In the genomic region with DNA sequence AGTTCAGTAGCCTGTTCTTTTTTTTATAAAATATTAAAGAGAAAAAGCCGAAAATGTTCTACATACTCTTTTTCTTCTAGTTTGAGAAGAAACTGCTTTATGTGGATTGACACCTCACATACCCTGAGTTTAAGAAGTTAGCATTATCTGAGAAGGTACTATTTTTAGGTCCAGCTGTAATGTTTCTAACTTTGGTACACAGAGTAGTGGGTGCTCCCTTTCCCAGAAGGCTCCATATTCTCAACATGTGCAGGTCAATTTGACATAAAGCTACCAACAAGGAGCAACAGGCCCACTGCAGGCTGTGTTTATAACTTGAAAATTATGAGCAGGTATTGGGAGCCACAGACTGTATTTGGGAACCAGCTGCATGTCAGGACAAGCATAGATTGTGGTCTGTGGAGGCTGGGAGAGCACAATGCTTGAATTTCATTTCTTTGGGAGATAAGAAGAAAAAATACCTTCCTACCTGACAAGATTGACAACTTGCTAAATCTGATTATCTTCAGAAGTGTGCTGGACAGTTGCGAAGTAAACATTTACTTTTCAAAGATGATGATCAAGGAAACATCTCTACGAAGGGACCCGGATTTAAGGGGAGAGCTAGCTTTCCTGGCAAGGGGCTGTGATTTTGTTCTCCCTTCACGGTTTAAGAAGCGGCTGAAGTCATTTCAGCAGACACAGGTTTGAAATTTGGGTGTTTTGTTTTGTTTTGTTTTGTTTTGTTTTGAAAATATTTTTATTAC, we compare ENCODE assay signal across 20 cellular contexts. TPM values are rescaled to one million over a fixed set of nuclear protein-coding genes. Genes with fewer than 3 reads are reported as not detected.
DNase-seq lines count a peak whose midpoint lies in the region; FAIRE-seq and TF ChIP-seq lines count a peak whose summit lies in the region.
"Had no signal": no experiment of that assay in that cellular context is flagged by ENCODE, and none has a peak within 500 bp of the region (broad histone marks: within the 10 kb centered on the region; RNA-seq: fewer than 3 reads in every experiment).

No MANE protein-coding gene starts in this region.

- intact Hi-C loops in sigmoid colon (cut with DNase I) = no loop called here

- FAIRE-seq in H1 (lab: Jason Lieb, UNC) = peak; percentile 55
- FAIRE-seq: HepG2 had no signal

- 88% methylated on average over 6 of the region's 6 CpGs; no CpG with 5 or more reads in 1 of the 2 experiments for WGBS in H1 (ENCODE audit: extremely low coverage in 1 of 2, insufficient coverage in 1 of 2, insufficient read length in 1 of 2, insufficient replicate concordance in 2 of 2, low coverage in 1 of 2, low lambda C conversion rate in 2 of 2, missing lambda C conversion rate in 1 of 2), 2 experiments
- WGBS in sigmoid colon, 2 donors = 93 to 95% methylated on average over 6 of the region's 6 CpGs

- no peak overlapping the region for H2BK20ac ChIP-seq in H1 (ENCODE audit: low read length)

- no peaks in the 10 kb centered on the region for H3K23me2 ChIP-seq in H1 (ENCODE audit: low read depth, low read length)

- no peak overlapping the region for H4K91ac ChIP-seq in H1 (replicated peaks; ENCODE audit: insufficient read length, low read length)

- TF ChIP-seq EP300 in H1 (IDR thresholded peaks at IDR 0.05; ENCODE audit: borderline replicate concordance in 1 of 2, low read depth in 2 of 2, low read length in 2 of 2) (no peak), sigmoid colon (IDR thresholded peaks at IDR 0.05) (no peak)

- no peak for TF ChIP-seq RAD21 in H1 (IDR thresholded peaks at IDR 0.05 in 1 of 2, conservative IDR thresholded peaks at IDR 0.05 in 1 of 2; ENCODE audit: low read depth in 2 of 2, low read length in 2 of 2)

- no peaks in the 10 kb centered on the region for H3K79me1 ChIP-seq in H1 (ENCODE audit: low read depth, low read length)

- no peak overlapping the region for H2BK5ac ChIP-seq in H1 (ENCODE audit: low read depth, low read length)

- no peak overlapping the region for H3K14ac ChIP-seq in H1 (ENCODE audit: insufficient read length)

- H4K8ac ChIP-seq in H1 (ENCODE audit: extremely low read depth, insufficient read depth, low read length) = no peak overlapping the region

- no peak for TF ChIP-seq POLR2A in H1 (IDR thresholded peaks at IDR 0.05; ENCODE audit: control extremely low read depth in 1 of 2, low read depth in 2 of 2, low read length in 2 of 2)
- TF ChIP-seq POLR2A in sigmoid colon (IDR thresholded peaks at IDR 0.05) = no peak

- H3K27me3 ChIP-seq in H1 (replicated peaks in 1 of 4; ENCODE audit: control insufficient read depth in 3 of 4, extremely low read depth in 1 of 4, insufficient read depth in 3 of 4, low read length in 3 of 4) = no peaks in the 10 kb centered on the region
- H3K27me3 ChIP-seq in right atrium auricular region = no peaks in the 10 kb centered on the region
- H3K27me3 ChIP-seq in sigmoid colon = no peaks in the 10 kb centered on the region
- H3K27me3 ChIP-seq in Karpas-422 (ENCODE audit: low read length) = no peaks in the 10 kb centered on the region; the same call in 1 of the 2 replicates
- H3K27me3 ChIP-seq: left lung had no signal

- no peak overlapping the region for H2AFZ ChIP-seq in H1 (ENCODE audit: low read length)
- H2AFZ ChIP-seq in Karpas-422 (ENCODE audit: low read length) = no peak overlapping the region

- H2AK5ac ChIP-seq in H1 (ENCODE audit: low read depth, low read length) = no peak overlapping the region

- H3K79me2 ChIP-seq in H1 (ENCODE audit: control insufficient read depth in 1 of 2, insufficient read depth in 2 of 2, low read length in 2 of 2) = no peaks in the 10 kb centered on the region; a peak in 2 of 4 replicates
- H3K79me2 ChIP-seq in Karpas-422 (ENCODE audit: low read length) = no peaks in the 10 kb centered on the region

- DNase-seq in HPDE6-E6E7 (ENCODE audit: extremely low spot score) = peak; percentile 31
- no peak for DNase-seq in H1 (ENCODE audit: low read depth in 1 of 2, low spot score in 2 of 2)
- no peak for DNase-seq in right atrium auricular region (ENCODE audit: low spot score)
- no peak for DNase-seq in sigmoid colon
- DNase-seq in ureter (ENCODE audit: low spot score) = no peak
- DNase-seq in Karpas-422 = no peak
- DNase-seq in NCI-H1092 treated with DMSO at 0.1 percent for 48 hours (lab: John Stamatoyannopoulos, UW) = no peak
- DNase-seq: ACHN; activated CD4-positive, alpha-beta T cell treated with anti-CD3 and anti-CD28 coated beads, Interleukin-2, amount 10 ng/mL, durations not matched to agents 24 days and 14 days; activated naive CD4-positive, alpha-beta T cell treated with anti-CD3 and anti-CD28 coated beads, Interleukin-2, amount 10 ng/mL, durations not matched to agents 7 days and 5 days; amniotic stem cell; COR-L47; DMS79; left lung; NCI-H2081; NCI-H446; posterior cingulate gyrus had no signal

- H3K18ac ChIP-seq in H1 (ENCODE audit: extremely low read depth, low read length) = no peak overlapping the region

- no peak overlapping the region for H3K23ac ChIP-seq in H1 (ENCODE audit: insufficient read length)

- no peaks in the 10 kb centered on the region for H4K20me1 ChIP-seq in H1 (replicated peaks in 1 of 2; ENCODE audit: control insufficient read depth in 1 of 2, insufficient read depth in 2 of 2, low read length in 2 of 2)
- no peaks in the 10 kb centered on the region for H4K20me1 ChIP-seq in Karpas-422 (ENCODE audit: insufficient read depth, low read depth, low read length)

- no peak overlapping the region for H2BK12ac ChIP-seq in H1 (ENCODE audit: low read depth, low read length)

- no peak overlapping the region for H4K5ac ChIP-seq in H1 (ENCODE audit: insufficient read length, low read depth, low read length)

- H2BK15ac ChIP-seq in H1 (ENCODE audit: low read length) = no peak overlapping the region

- H3K27ac ChIP-seq in H1 (ENCODE audit: low read depth, low read length) (no peak overlapping the region), right atrium auricular region (peak overlapping the region; percentile 68 to 90), sigmoid colon (peak overlapping the region in 3 of 4 donors; percentile 25 to 64 (median 30)), Karpas-422 (ENCODE audit: low read length) (no peak overlapping the region)
- H3K27ac ChIP-seq: HL-60, left lung had no signal

- H3K4me1 ChIP-seq in H1 (replicated peaks in 1 of 4; ENCODE audit: control insufficient read depth in 3 of 4, insufficient read depth in 4 of 4, low read length in 3 of 4) (no peaks in the 10 kb centered on the region), right atrium auricular region (peaks cover 0 to 12% of the 10 kb centered on the region in 2 donors), sigmoid colon (peaks cover 0 to 79% (median 50%) of the 10 kb centered on the region in 4 donors), Karpas-422 (ENCODE audit: low read length) (no peaks in the 10 kb centered on the region)
- H3K4me1 ChIP-seq: HAP-1, left lung had no signal

- no peak for TF ChIP-seq CTCF in H1 (IDR thresholded peaks at IDR 0.05; ENCODE audit: control extremely low read depth in 1 of 3, insufficient read depth in 1 of 3, low read depth in 1 of 3, low read length in 3 of 3)
- TF ChIP-seq CTCF in right atrium auricular region (IDR thresholded peaks at IDR 0.05) = no peak
- no peak for TF ChIP-seq CTCF in sigmoid colon (IDR thresholded peaks at IDR 0.05)

- POLR2A ChIA-PET in H1 (lab: Charles Lee; ENCODE audit: partially characterized antibody) = no interaction called here

- CTCF ChIA-PET in H1 (lab: Charles Lee; ENCODE audit: partially characterized antibody) = interaction anchor here (2.1 kb wide), 1 partner anchor 20 kb away, joined by 8 read pairs; no protein-coding TSS in a partner anchor

- no peaks in the 10 kb centered on the region for H3K9me2 ChIP-seq in Karpas-422 (replicated peaks; ENCODE audit: insufficient read depth, low read length)

- H3K9me3 ChIP-seq in H1 (ENCODE audit: insufficient read depth in 2 of 2, low read depth in 1 of 2, low read length in 1 of 2) = no peaks in the 10 kb centered on the region
- no peaks in the 10 kb centered on the region for H3K9me3 ChIP-seq in right atrium auricular region
- H3K9me3 ChIP-seq in sigmoid colon = no peaks in the 10 kb centered on the region
- no peaks in the 10 kb centered on the region for H3K9me3 ChIP-seq in Karpas-422 (ENCODE audit: low read length)
- H3K9me3 ChIP-seq: HAP-1, left lung had no signal

- H3K4me2 ChIP-seq in H1 (ENCODE audit: insufficient read depth in 1 of 2, low read depth in 2 of 2, low read length in 2 of 2) (no peak overlapping the region), Karpas-422 (ENCODE audit: low read depth, low read length, poor library complexity, severe bottlenecking) (no peak overlapping the region)

- H3K56ac ChIP-seq in H1 (replicated peaks; ENCODE audit: insufficient read length, low read depth, low read length) = no peak overlapping the region

- H2BK120ac ChIP-seq in H1 (replicated peaks; ENCODE audit: low read depth, low read length) = no peak overlapping the region

- no peak overlapping the region for H3K4ac ChIP-seq in H1 (replicated peaks; ENCODE audit: insufficient read length, low read depth, low read length)

- H3K9ac ChIP-seq in H1 (replicated peaks in 1 of 4; ENCODE audit: extremely low read depth in 1 of 4, low read depth in 3 of 4, low read length in 3 of 4) = no peak overlapping the region
- H3K9ac ChIP-seq in Karpas-422 (ENCODE audit: low read length) = no peak overlapping the region

- H3K36me3 ChIP-seq in H1 (ENCODE audit: control insufficient read depth in 2 of 4, insufficient read depth in 4 of 4, low read length in 3 of 4) = no peaks in the 10 kb centered on the region; a peak in 1 of 8 replicates
- H3K36me3 ChIP-seq in right atrium auricular region = peaks cover under 1% of the 10 kb centered on the region
- H3K36me3 ChIP-seq in sigmoid colon = peaks cover 0 to 11% (median 0%) of the 10 kb centered on the region in 4 donors
- H3K36me3 ChIP-seq in Karpas-422 (ENCODE audit: insufficient read depth, low read length) = no peaks in the 10 kb centered on the region
- H3K36me3 ChIP-seq: HAP-1, left lung had no signal

- no peak overlapping the region for H3K4me3 ChIP-seq in H1 (ENCODE audit: extremely low read depth in 1 of 4, insufficient read depth in 2 of 4, low read depth in 3 of 4, low read length in 4 of 4)
- H3K4me3 ChIP-seq in right atrium auricular region = peak overlapping the region; percentile 41
- no peak overlapping the region for H3K4me3 ChIP-seq in sigmoid colon
- no peak overlapping the region for H3K4me3 ChIP-seq in Karpas-422 (ENCODE audit: low read length)
- H3K4me3 ChIP-seq: HAP-1, left lung had no signal

RNA-seq across cellular contexts. Expression of a gene that starts 57.2 kb away (rescaled TPM):
- 14.0 and 15.2 TPM in 2 replicates for total RNA-seq in H1 (2021; fragmentation: NEBNext Ultra II Directional; extraction: Animal tissue kit (Norgen Biotek cat#: 25700))
- polyA plus RNA-seq in H1 (2011; rRNA removed) (2.9 and 4.1 TPM in 2 replicates), sigmoid colon (1 to 10 TPM; 4.0 to 8.1 (median 6.6) TPM)
- polyA plus RNA-seq in H1 (2011; cell fraction: cytosol; rRNA removed) = 5.1 TPM
- polyA plus RNA-seq in H1 (2011; cell fraction: nucleus; rRNA removed) = 7.8 TPM
- 7.0 to 10.9 TPM (median 8.4 TPM) in 4 replicates for polyA plus RNA-seq in H1 (2012, experiment 1 of 2)
- 0.41 TPM for polyA plus RNA-seq in H1 (2012, experiment 2 of 2)
- 8.2 TPM for polyA plus RNA-seq in H1 (2013, experiment 1 of 2)
- polyA plus RNA-seq in H1 (2013, experiment 2 of 2) = 7.4 TPM
- polyA minus RNA-seq in H1 (2011; rRNA and poly(A)+ RNA removed) = 35.0 and 41.2 TPM in 2 replicates
- 11.2 TPM for polyA minus RNA-seq in H1 (2011; cell fraction: cytosol; rRNA and poly(A)+ RNA removed)
- polyA minus RNA-seq in H1 (2011; cell fraction: nucleus; rRNA and poly(A)+ RNA removed) = 45.9 TPM
- total RNA-seq in right atrium auricular region (10 to 100 TPM; 49.5 to 71.9 TPM), sigmoid colon (10 to 100 TPM; 32.9 to 49.0 (median 36.8) TPM), ureter (11.0 TPM)
- total RNA-seq in Karpas-422 (2014; rRNA removed; shearing (Covaris generic); ENCODE audit: low replicate concordance) = not detected in 2 replicates

Comparison
In these comparisons a context has a peak if more than half of its experiments do, and no peak if none do; other contexts are left out.
1. H3K27ac ChIP-seq: peak in right atrium auricular region (2 of 2) and sigmoid colon (3 of 4); none in H1 (single experiment) and Karpas-422 (single experiment).
2. H3K4me3 ChIP-seq: peak in right atrium auricular region (2 of 2); none in H1 (0 of 4), sigmoid colon (0 of 4) and Karpas-422 (single experiment).
3. RNA of a gene that starts 57.2 kb away (total RNA-seq): 49.5 to 71.9 TPM in right atrium auricular region, 32.9 to 49.0 TPM in sigmoid colon, 14.0 to 15.2 TPM in H1 and 11.0 TPM in ureter (single experiment); not detected in Karpas-422; every median in the first group is over 10 times any median in the second.